23 cellular contexts compared by ENCODE assay signal in genomic region chr3:152703245-152703900, GRCh38.
"Had no signal": no experiment of that assay in that cellular context is flagged by ENCODE, and none has a peak within 500 bp of the region (broad histone marks: within the 10 kb centered on the region; RNA-seq: fewer than 3 reads in every experiment).

No MANE protein-coding gene starts in this region.

- FAIRE-seq: endometrium, urothelium cell line had no signal

- DNase-seq: effector memory CD4-positive, alpha-beta T cell; esophagus squamous epithelium; foreskin melanocyte; heart left ventricle; hippocampal formation; left colon; left ventricle myocardium superior; mesendoderm; naive thymus-derived CD4-positive, alpha-beta T cell; nephron progenitor cell; psoas muscle; retina; right lobe of liver; spleen; stimulated activated CD4-positive, alpha-beta T cell treated with anti-CD3 and anti-CD28 coated beads, Interleukin-15, amount 100 ng/mL, for 24 hours; stimulated activated CD4-positive, alpha-beta T cell treated with anti-CD3 and anti-CD28 coated beads, Interleukin-1b, Interleukin-23, amount 100 ng/mL, for 48 hours; stimulated activated CD4-positive, alpha-beta T cell treated with anti-CD3 and anti-CD28 coated beads, Interleukin-4, amount 100 ng/mL, for 24 hours; thyroid gland had no signal

- ATAC-seq: heart left ventricle; left colon; left ventricle myocardium superior; naive thymus-derived CD4-positive, alpha-beta T cell; psoas muscle; right lobe of liver; stimulated activated memory B cell treated with anti-CD40 and anti-IgM and Interleukin-4, amounts not matched to agents 10 μg/mL and 1 μg/mL and 100 μg/mL, for 72 hours had no signal

- H3K4me3 ChIP-seq: esophagus squamous epithelium, heart left ventricle, lung, psoas muscle, right lobe of liver, spleen, suprapubic skin, thyroid gland had no signal
